ENCODE assay signal across 13 cellular contexts in genomic region chr3:189288348-189289235, GRCh38.
DNase-seq lines count a peak whose midpoint lies in the region; ATAC-seq and TF ChIP-seq lines count a peak whose summit lies in the region.
"Had no signal": no experiment of that assay in that cellular context is flagged by ENCODE, and none has a peak within 500 bp of the region (broad histone marks: within the 10 kb centered on the region; RNA-seq: fewer than 3 reads in every experiment).

No MANE protein-coding gene starts in this region.

- CTCF ChIA-PET in RWPE1 (lab: Yijun Ruan, JAX) = interaction anchor here (0.6 kb wide), 1 partner anchor 220 kb away, joined by 7 read pairs; no protein-coding TSS in a partner anchor

- H3K27me3 ChIP-seq in foreskin keratinocyte = no peaks in the 10 kb centered on the region

- TF ChIP-seq CTCF in foreskin keratinocyte (conservative IDR thresholded peaks at IDR 0.05) (no peak), RWPE1 (conservative IDR thresholded peaks at IDR 0.05; ENCODE audit: low read depth) (no peak)

- ATAC-seq in activated CD4-positive, CD25-positive, alpha-beta regulatory T cell treated with anti-CD3 and anti-CD28 coated beads, Interleukin-2, amount 50 U/mL, for 24 hours = peak; percentile 82
- ATAC-seq in GM21528 (IDR thresholded peaks at IDR 0.05; ENCODE audit: low FRiP score, unreplicated experiment) (peak; percentile 97), HG03159 (IDR thresholded peaks at IDR 0.05; ENCODE audit: unreplicated experiment) (peak; percentile 96), foreskin keratinocyte (peak; percentile 16)
- ATAC-seq: K562 had no signal

- H3K4me1 ChIP-seq in foreskin keratinocyte = peaks cover 12% of the 10 kb centered on the region

- no peak for DNase-seq in activated CD4-positive, CD25-positive, alpha-beta regulatory T cell treated with anti-CD3 and anti-CD28 coated beads, Interleukin-2, amount 50 U/mL, for 72 hours
- DNase-seq in foreskin keratinocyte (no peak), NCI-H1694 (lab: John Stamatoyannopoulos, UW) (no peak), RWPE1 (ENCODE audit: low spot score) (no peak), cerebellum (ENCODE audit: low spot score) (no peak)
- DNase-seq: 8988T; NK-92 treated with Interleukin-12 subunit alpha and Interleukin-12 subunit beta, amount 100 ng/mL, for 24 hours; stimulated activated CD4-positive, alpha-beta T cell treated with anti-CD3 and anti-CD28 coated beads, Interleukin-12 subunit alpha, Interleukin-12 subunit beta, amount 100 ng/mL, for 4 hours had no signal

- no peak overlapping the region for H3K27ac ChIP-seq in foreskin keratinocyte
- H3K27ac ChIP-seq in RWPE1 = no peak overlapping the region
- H3K27ac ChIP-seq: thoracic aorta had no signal

- POLR2A ChIA-PET in RWPE1 (lab: Yijun Ruan, JAX; ENCODE audit: low non-redundant PET) = no interaction called here

Comparison
In these comparisons a context has a peak if more than half of its experiments do, and no peak if none do; other contexts are left out.
1. ATAC-seq: peak in every context shown above with its lines; median percentile 97 in GM21528; 96 in HG03159; 82 in activated CD4-positive, CD25-positive, alpha-beta regulatory T cell treated with anti-CD3 and anti-CD28 coated beads, Interleukin-2, amount 50 U/mL, for 24 hours; 16 in foreskin keratinocyte.